Comparison of ENCODE assay signal across 18 cellular contexts in genomic region chr3:136044980-136045745, GRCh38.
A peak's percentile ranks its signal among the peaks of the same experiment; 100 is the strongest.
DNase-seq lines count a peak whose midpoint lies in the region; ATAC-seq and TF ChIP-seq lines count a peak whose summit lies in the region.
"Had no signal": no experiment of that assay in that cellular context is flagged by ENCODE, and none has a peak within 500 bp of the region (broad histone marks: within the 10 kb centered on the region; RNA-seq: fewer than 3 reads in every experiment).

No MANE protein-coding gene starts in this region.

- no peak overlapping the region for H3K27ac Mint-ChIP-seq in natural killer cell treated with Interleukin-12 subunit alpha and Interleukin-12 subunit beta and Interleukin-15 and Interleukin-18, amount 100 ng/mL, for 72 hours
- H3K27ac Mint-ChIP-seq in natural killer cell: no peak overlapping the region
- H3K27ac Mint-ChIP-seq: CD4-positive, alpha-beta memory T cell; HFFc6 had no signal

- intact Hi-C loops in natural killer cell (cut with micrococcal nuclease): loop anchor here (5.0 kb wide), 2 partner anchors 1253 to 1443 kb away; no protein-coding TSS in a partner anchor
- intact Hi-C loops in heart right ventricle (cut with DNase I): loop anchor here in 5 of 10 donors (5.0 to 10.0 kb wide), 2 partner anchors 128 to 1250 kb away; partner anchors contain the start of gene EPHB1 (in 1 of the 5)
- intact Hi-C loops in psoas muscle (cut with DNase I): no loop called here
- intact Hi-C loops in aorta (cut with DNase I): loop anchor here (5.0 to 10.0 kb wide), 2 partner anchors 78 to 1250 kb away; partner anchors contain the start of genes EPHB1 (in 1 of the 2) and PPP2R3A (in 1 of the 2)

- no peak overlapping the region for H3K4me3 Mint-ChIP-seq in natural killer cell treated with Interleukin-12 subunit alpha and Interleukin-12 subunit beta and Interleukin-15 and Interleukin-18, amount 100 ng/mL, for 72 hours
- no peak overlapping the region for H3K4me3 Mint-ChIP-seq in natural killer cell
- H3K4me3 Mint-ChIP-seq: CD4-positive, alpha-beta memory T cell; HFFc6 had no signal

- H3K9me3 ChIP-seq in heart right ventricle (no peaks in the 10 kb centered on the region), psoas muscle (no peaks in the 10 kb centered on the region), aorta (ENCODE audit: control insufficient read depth, low read length) (no peaks in the 10 kb centered on the region)
- H3K9me3 ChIP-seq: A549, BE2C had no signal

- H3K9me3 Mint-ChIP-seq in natural killer cell treated with Interleukin-12 subunit alpha and Interleukin-12 subunit beta and Interleukin-15 and Interleukin-18, amount 100 ng/mL, for 72 hours: no peaks in the 10 kb centered on the region
- no peaks in the 10 kb centered on the region for H3K9me3 Mint-ChIP-seq in natural killer cell
- H3K9me3 Mint-ChIP-seq: HFFc6 had no signal

- H3K27ac ChIP-seq in heart right ventricle (peak overlapping the region in 1 of 10 donors; percentile 12), psoas muscle (peak overlapping the region; percentile 12), aorta (ENCODE audit: low read depth in 1 of 2, low read length in 2 of 2) (no peak overlapping the region)
- H3K27ac ChIP-seq: A549, C4-2B, HL-60 had no signal

- H3K36me3 ChIP-seq in heart right ventricle (peaks cover 0 to 78% (median 16%) of the 10 kb centered on the region in 9 donors), psoas muscle (ENCODE audit: insufficient read depth in 1 of 2, low read depth in 1 of 2) (peaks cover 2 to 83% of the 10 kb centered on the region in 2 donors), aorta (ENCODE audit: control insufficient read depth in 1 of 2, insufficient read depth in 2 of 2, low read length in 1 of 2) (peaks cover 0 to 6% of the 10 kb centered on the region in 2 donors)
- H3K36me3 ChIP-seq: BE2C had no signal

- peaks cover 0 to 12% (median 0%) of the 10 kb centered on the region in 9 donors for H3K4me1 ChIP-seq in heart right ventricle
- peaks cover 20% of the 10 kb centered on the region for H3K4me1 ChIP-seq in psoas muscle
- no peaks in the 10 kb centered on the region for H3K4me1 ChIP-seq in aorta (ENCODE audit: control insufficient read depth in 1 of 2, insufficient read depth in 2 of 2, low read length in 2 of 2)
- H3K4me1 ChIP-seq: A549, BE2C had no signal

- H3K4me3 ChIP-seq in heart right ventricle (no peak overlapping the region), psoas muscle (no peak overlapping the region), aorta (ENCODE audit: low read length in 2 of 2) (no peak overlapping the region)
- H3K4me3 ChIP-seq: A549 had no signal

- peak; percentile 17 to 48 for ATAC-seq in natural killer cell treated with Interleukin-12 subunit alpha and Interleukin-12 subunit beta and Interleukin-15 and Interleukin-18, amount 100 ng/mL, for 72 hours
- no peak for ATAC-seq in natural killer cell
- ATAC-seq in heart right ventricle: peak in 7 of 8 donors; percentile 21 to 71 (median 41)
- ATAC-seq in psoas muscle: peak in 3 of 4 donors; percentile 15 to 26 (median 16)
- ATAC-seq in aorta (ENCODE audit: low FRiP score): peak; percentile 39
- no peak for ATAC-seq in GM21423 (IDR thresholded peaks at IDR 0.05; ENCODE audit: unreplicated experiment)
- ATAC-seq: A549 had no signal

- H3K4me1 Mint-ChIP-seq in natural killer cell treated with Interleukin-12 subunit alpha and Interleukin-12 subunit beta and Interleukin-15 and Interleukin-18, amount 100 ng/mL, for 72 hours (ENCODE audit: low read depth in 2 of 2): no peaks in the 10 kb centered on the region
- H3K4me1 Mint-ChIP-seq in natural killer cell: peaks cover 0 to 8% of the 10 kb centered on the region in 2 donors
- H3K4me1 Mint-ChIP-seq: CD4-positive, alpha-beta memory T cell had no signal

- DNase-seq in natural killer cell treated with Interleukin-12 subunit alpha and Interleukin-12 subunit beta and Interleukin-15 and Interleukin-18, amount 100 ng/mL, for 72 hours (ENCODE audit: low spot score): no peak
- DNase-seq in natural killer cell (no peak), heart right ventricle (no peak), psoas muscle (no peak), aorta (no peak), NCI-H2196 (lab: John Stamatoyannopoulos, UW; ENCODE audit: unreplicated experiment) (no peak), NCI-H82 (lab: John Stamatoyannopoulos, UW) (no peak)
- DNase-seq: BE2C; CD4-positive, alpha-beta memory T cell; DMS153; DMS79 treated with DMSO at 0.1 percent for 48 hours; EL; HCEC 1CT; HFFc6 had no signal

- 84 to 87% methylated on average over 7 of the region's 7 CpGs for WGBS in heart right ventricle, 2 donors
- WGBS in psoas muscle, 3 donors: 71 to 88% (median 74%) methylated on average over 7 of the region's 7 CpGs
- 90 to 96% methylated on average over 7 of the region's 7 CpGs for WGBS in aorta, 2 donors

- H3K27me3 ChIP-seq in heart right ventricle (no peaks in the 10 kb centered on the region), psoas muscle (ENCODE audit: insufficient read depth in 3 of 3, low read length in 2 of 3) (no peaks in the 10 kb centered on the region), aorta (ENCODE audit: control insufficient read depth in 1 of 2, insufficient read depth in 2 of 2, low read length in 1 of 2) (no peaks in the 10 kb centered on the region)

- H3K27me3 Mint-ChIP-seq in natural killer cell treated with Interleukin-12 subunit alpha and Interleukin-12 subunit beta and Interleukin-15 and Interleukin-18, amount 100 ng/mL, for 72 hours: peaks cover 6 to 12% of the 10 kb centered on the region in 2 donors
- peaks cover 4 to 7% of the 10 kb centered on the region in 2 donors for H3K27me3 Mint-ChIP-seq in natural killer cell (ENCODE audit: low read depth in 2 of 2)

- TF ChIP-seq CTCF in natural killer cell (IDR thresholded peaks at IDR 0.05) (no peak), heart right ventricle (IDR thresholded peaks at IDR 0.05) (no peak), psoas muscle (IDR thresholded peaks at IDR 0.05) (no peak)

- no peaks in the 10 kb centered on the region for H3K36me3 Mint-ChIP-seq in natural killer cell treated with Interleukin-12 subunit alpha and Interleukin-12 subunit beta and Interleukin-15 and Interleukin-18, amount 100 ng/mL, for 72 hours
- no peaks in the 10 kb centered on the region for H3K36me3 Mint-ChIP-seq in natural killer cell
- H3K36me3 Mint-ChIP-seq: CD4-positive, alpha-beta memory T cell had no signal

Comparison
In these comparisons a context has a peak if more than half of its experiments do, and no peak if none do; other contexts are left out.
1. ATAC-seq: peak in natural killer cell treated with Interleukin-12 subunit alpha and Interleukin-12 subunit beta and Interleukin-15 and Interleukin-18, amount 100 ng/mL, for 72 hours (2 of 2), heart right ventricle (7 of 8), psoas muscle (3 of 4) and aorta (single experiment); none in natural killer cell (0 of 3) and GM21423 (single experiment).
2. intact Hi-C loops: an anchor here in natural killer cell (5.0 kb wide) and aorta (5.0 to 10.0 kb wide); none called in psoas muscle.